ENCODE assay signal across 1 cellular context in genomic region chr1:153100241-153100640, GRCh38.
TF ChIP-seq lines count a peak whose summit lies in the region.

No MANE protein-coding gene starts in this region.

TF ChIP-seq in endothelial cell of umbilical vein, 7 proteins besides CTCF, POLR2A, EP300 and RAD21:
- TF ChIP-seq POLR2AphosphoS5 (IDR thresholded peaks at IDR 0.05; ENCODE audit: insufficient read depth, low read depth, low read length) = no peak
- no peak for TF ChIP-seq EZH2 (IDR thresholded peaks at IDR 0.05; ENCODE audit: borderline replicate concordance, low read depth, low read length, severe bottlenecking)
- no peak for TF ChIP-seq MYC (IDR thresholded peaks at IDR 0.05; ENCODE audit: low read depth, low read length)
- no peak for TF ChIP-seq MAX (IDR thresholded peaks at IDR 0.05; ENCODE audit: insufficient read depth, insufficient read length)
- TF ChIP-seq FOS (IDR thresholded peaks at IDR 0.05; ENCODE audit: borderline replicate concordance, insufficient read depth, low read length) = peak; percentile 77
- TF ChIP-seq JUN (IDR thresholded peaks at IDR 0.05; ENCODE audit: borderline replicate concordance, insufficient read depth, insufficient read length, low read depth) = peak; percentile 47
- no peak for TF ChIP-seq GATA2 (IDR thresholded peaks at IDR 0.05; ENCODE audit: insufficient read depth, insufficient read length, low read depth, low read length)
